In genomic region chr3:25789596-25790556, GRCh38 we compare ENCODE assay signal across 8 cellular contexts.
DNase-seq lines count a peak whose midpoint lies in the region; ATAC-seq lines count a peak whose summit lies in the region.

OXSM (plus strand) TSS chr3:25790090; CDS start chr3:25791021, 931 bp downstream.

- peak; percentile 94 for ATAC-seq in GM18511 (IDR thresholded peaks at IDR 0.05; ENCODE audit: unreplicated experiment)
- peak; percentile 98 for ATAC-seq in HG03025 (IDR thresholded peaks at IDR 0.05; ENCODE audit: low FRiP score, unreplicated experiment)

- DNase-seq in NCI-H2081 (lab: John Stamatoyannopoulos, UW): peak; percentile 90 to 95
- DNase-seq in T1000 (lab: John Stamatoyannopoulos, UW): peak; percentile 78
- peak; percentile 95 for DNase-seq in astrocyte of the hippocampus (ENCODE audit: low read depth, low spot score)
- peak; percentile 19 to 91 (median 71) for DNase-seq in hypothalamus (lab: John Stamatoyannopoulos, UW)
- DNase-seq in retina: peak; percentile 93
- DNase-seq in cortex of kidney (lab: John Stamatoyannopoulos, UW): no peak
